ENCODE assay signal across 19 cellular contexts in genomic region chr1:218705391-218705790, GRCh38.
DNase-seq lines count a peak whose midpoint lies in the region; ATAC-seq and TF ChIP-seq lines count a peak whose summit lies in the region.
"Had no signal": no experiment of that assay in that cellular context is flagged by ENCODE, and none has a peak within 500 bp of the region (broad histone marks: within the 10 kb centered on the region; RNA-seq: fewer than 3 reads in every experiment).

No MANE protein-coding gene starts in this region.

- peak overlapping the region; percentile 48 for H3K4me2 ChIP-seq in mammary epithelial cell (ENCODE audit: insufficient read depth, low read depth, low read length)

- WGBS in mammary epithelial cell (ENCODE audit: low coverage, missing lambda C conversion rate) = 33% methylated on average over 2 of the region's 2 CpGs

- peaks cover 32% of the 10 kb centered on the region for H3K4me1 ChIP-seq in mammary epithelial cell (ENCODE audit: insufficient read depth, low read length)
- peaks cover 5% of the 10 kb centered on the region for H3K4me1 ChIP-seq in lower lobe of right lung
- H3K4me1 ChIP-seq: parathyroid adenoma, transverse colon had no signal

- no peaks in the 10 kb centered on the region for H3K27me3 ChIP-seq in AG04450 (ENCODE audit: control insufficient read depth, insufficient read depth, low read length)
- H3K27me3 ChIP-seq in mammary epithelial cell (ENCODE audit: insufficient read depth, low read length) = no peaks in the 10 kb centered on the region
- H3K27me3 ChIP-seq in lower lobe of right lung (ENCODE audit: low read depth) = no peaks in the 10 kb centered on the region
- H3K27me3 ChIP-seq: esophagus squamous epithelium, transverse colon had no signal

- DNase-seq in AG04450 (ENCODE audit: low read depth, low spot score) (no peak), M059J (ENCODE audit: low read depth) (peak; percentile 79), mammary epithelial cell (peak; percentile 63), kidney tubule cell (ENCODE audit: low spot score) (peak; percentile 71), GDM1 (lab: John Stamatoyannopoulos, UW) (no peak), SK-N-DZ (ENCODE audit: low spot score) (no peak), lower lobe of right lung (no peak), SHP77 treated with DMSO at 0.1 percent for 48 hours (lab: John Stamatoyannopoulos, UW) (no peak)
- DNase-seq: cortex of kidney; esophagus squamous epithelium; hypothalamus; Kasumi-1; NCI-H1436; NCI-H345; stimulated activated naive CD4-positive, alpha-beta T cell; transverse colon had no signal

- dilution Hi-C loops in mammary epithelial cell (cut with HindIII; ENCODE audit: low sequenced_read_pairs) = no loop called here

- H3K79me2 ChIP-seq in mammary epithelial cell (ENCODE audit: insufficient read depth, low read length) = no peaks in the 10 kb centered on the region
- H3K79me2 ChIP-seq: parathyroid adenoma had no signal

- TSS peak; percentile 83 for BruUV-seq in mammary epithelial cell (replicated peaks; lab: Mats Ljungman, UMichigan)

- peak overlapping the region; percentile 11 for H2AFZ ChIP-seq in mammary epithelial cell (ENCODE audit: low read depth, low read length)
- H2AFZ ChIP-seq: parathyroid adenoma had no signal

- H3K9ac ChIP-seq in mammary epithelial cell (ENCODE audit: insufficient read depth, low read length) = peak overlapping the region; percentile 54
- H3K9ac ChIP-seq: parathyroid adenoma had no signal

- H3K36me3 ChIP-seq in mammary epithelial cell (ENCODE audit: insufficient read depth, low read length) = no peaks in the 10 kb centered on the region
- no peaks in the 10 kb centered on the region for H3K36me3 ChIP-seq in lower lobe of right lung
- H3K36me3 ChIP-seq: esophagus squamous epithelium, transverse colon had no signal

- CTCF ChIA-PET in AG04450 (lab: Charles Lee) = no interaction called here
- CTCF ChIA-PET in mammary epithelial cell (lab: Charles Lee; ENCODE audit: low non-redundant PET) = interaction anchor here (0.6 kb wide), 1 partner anchor 36 kb away, joined by 7 read pairs; no protein-coding TSS in a partner anchor

- in situ Hi-C loops in mammary epithelial cell (cut with MboI; ENCODE audit: low sequenced_read_pairs in 2 of 2) = loop anchor here in 1 of 2 donors (25.0 kb wide), 2 partner anchors 357 to 368 kb away; partner anchors contain the start of gene TGFB2

- intact Hi-C loops in mammary epithelial cell (cut with micrococcal nuclease) (loop anchor here (5.0 to 10.0 kb wide), 3 partner anchors 38 to 223 kb away; no protein-coding TSS in a partner anchor), lower lobe of right lung (cut with DNase I) (no loop called here)

- TF ChIP-seq CTCF in AG04450 (IDR thresholded peaks at IDR 0.05; ENCODE audit: low read depth, low read length) = no peak
- TF ChIP-seq CTCF in mammary epithelial cell (conservative IDR thresholded peaks at IDR 0.05 in 1 of 2, IDR thresholded peaks at IDR 0.05 in 1 of 2; ENCODE audit: extremely low read depth in 1 of 2, insufficient read depth in 1 of 2, low read depth in 1 of 2, low read length in 2 of 2) = no peak
- no peak for TF ChIP-seq CTCF in lower lobe of right lung (IDR thresholded peaks at IDR 0.05)

- H3K9me3 ChIP-seq in AG04450 (ENCODE audit: control insufficient read depth, insufficient read depth, low read length) (no peaks in the 10 kb centered on the region), mammary epithelial cell (replicated peaks; ENCODE audit: insufficient read depth, low read length) (no peaks in the 10 kb centered on the region), lower lobe of right lung (no peaks in the 10 kb centered on the region)
- H3K9me3 ChIP-seq: esophagus squamous epithelium, transverse colon had no signal

- peak overlapping the region; percentile 43 for H3K27ac ChIP-seq in AG04450 (ENCODE audit: low read depth, low read length)
- peak overlapping the region; percentile 98 for H3K27ac ChIP-seq in mammary epithelial cell (ENCODE audit: insufficient read depth, low read depth, low read length)
- H3K27ac ChIP-seq in lower lobe of right lung = no peak overlapping the region
- H3K27ac ChIP-seq: esophagus squamous epithelium, HL-60, parathyroid adenoma, transverse colon, VCaP had no signal

- POLR2A ChIA-PET in AG04450 (lab: Yijun Ruan, JAX) = interaction anchor here (0.7 kb wide), 1 partner anchor 19 kb away, joined by 3 read pairs; no protein-coding TSS in a partner anchor

- H3K4me3 ChIP-seq in AG04450 (ENCODE audit: low read depth, low read length) (no peak overlapping the region), mammary epithelial cell (replicated peaks in 1 of 3; ENCODE audit: insufficient read depth in 1 of 3, low read depth in 2 of 3, low read length in 3 of 3) (no peak overlapping the region), lower lobe of right lung (no peak overlapping the region)
- H3K4me3 ChIP-seq: esophagus squamous epithelium, transverse colon had no signal

- ATAC-seq in lower lobe of right lung = no peak

- H4K20me1 ChIP-seq in mammary epithelial cell (ENCODE audit: insufficient read depth, low read length) = no peaks in the 10 kb centered on the region

Comparison
In these comparisons a context has a peak if more than half of its experiments do, and no peak if none do; other contexts are left out.
1. DNase-seq: peak in M059J (single experiment), mammary epithelial cell (single experiment) and kidney tubule cell (single experiment); none in AG04450 (single experiment), GDM1 (single experiment), SK-N-DZ (single experiment), lower lobe of right lung (single experiment) and SHP77 treated with DMSO at 0.1 percent for 48 hours (single experiment).